8 cellular contexts compared by ENCODE assay signal in the genomic region with DNA sequence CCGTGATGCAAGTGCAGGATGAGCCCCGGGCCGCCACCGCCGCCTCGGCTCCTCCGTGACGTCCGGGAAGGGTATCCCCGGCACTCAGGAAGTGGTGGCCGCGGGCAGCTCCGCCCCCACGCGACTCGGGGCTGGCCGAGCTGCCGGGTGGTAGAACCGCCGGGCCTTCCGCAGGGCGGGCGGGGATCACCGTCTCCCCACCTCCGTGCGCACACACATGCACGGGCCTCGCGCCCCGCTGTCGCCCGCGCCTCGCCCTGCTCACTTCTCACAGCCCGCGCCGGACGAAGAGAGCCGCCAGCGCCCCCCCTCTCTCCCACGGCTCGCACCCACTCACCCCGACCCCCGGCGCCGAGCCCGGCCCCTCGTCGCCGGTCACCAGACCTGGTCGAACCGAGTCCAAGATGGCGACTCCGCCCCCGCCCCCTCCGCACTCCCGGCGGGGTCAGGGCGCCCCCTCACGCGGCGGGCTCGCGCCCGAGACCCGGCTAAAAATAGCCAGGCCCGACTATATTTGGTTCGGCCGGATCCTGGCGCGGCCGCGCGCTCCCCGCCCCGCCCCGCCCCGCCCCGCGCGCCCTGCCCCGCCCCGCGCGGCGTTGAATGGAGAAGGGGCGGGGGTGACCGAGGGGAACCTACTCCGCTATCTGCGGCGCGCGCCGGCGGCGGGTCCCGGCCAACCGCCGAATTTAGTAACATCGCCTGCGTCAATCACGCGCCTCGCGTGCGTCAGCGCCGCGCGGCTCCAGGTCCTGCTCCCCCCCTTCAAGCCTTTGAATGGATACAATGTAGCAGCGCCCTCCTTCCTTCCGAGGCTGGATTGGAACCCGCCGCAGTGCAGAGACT. TPM values are rescaled to one million over a fixed set of nuclear protein-coding genes. Genes with fewer than 3 reads are reported as not detected.
DNase-seq lines count a peak whose midpoint lies in the region; ATAC-seq and TF ChIP-seq lines count a peak whose summit lies in the region.

No MANE protein-coding gene starts in this region.

- H3K4me1 ChIP-seq in GM23338 (ENCODE audit: insufficient read depth) = peaks cover 35% of the 10 kb centered on the region

- H3K9me2 ChIP-seq in GM23338 (ENCODE audit: insufficient read depth) = no peaks in the 10 kb centered on the region

- peak overlapping the region; percentile 63; the same call in 1 of the 2 replicates for H3K27ac Mint-ChIP-seq in GM23338
- H3K27ac Mint-ChIP-seq in activated T-helper 2 cell treated with anti-CD3 and anti-CD28 coated beads, Interferon-gamma antibody, Interleukin-2, Interleukin-4, amounts not matched to agents 10 μg/mL and 5 μg/mL and 100 μg/mL, durations not matched to agents 14 hours and 24 hours and 36 hours = peak overlapping the region; percentile 98
- H3K27ac Mint-ChIP-seq in nephron = peak overlapping the region; percentile 82 to 95 (median 84)

- peak overlapping the region; percentile 57; the same call in 1 of the 2 replicates for H2AFZ ChIP-seq in GM23338

- no peaks in the 10 kb centered on the region for H3K36me3 ChIP-seq in GM23338 (ENCODE audit: insufficient read depth)

- DNase-seq in EL (peak; percentile 95), GM23338 (ENCODE audit: low spot score) (peak; percentile 96), LHCN-M2 (ENCODE audit: low read depth) (peak; percentile 94), RPMI7951 (ENCODE audit: low read depth) (peak; percentile 93), fibroblast of peridontal ligament (ENCODE audit: extremely low read depth) (peak; percentile 96)
- DNase-seq in activated T-helper 2 cell treated with anti-CD3 and anti-CD28 coated beads, Interferon-gamma antibody, Interleukin-2, Interleukin-4, amounts not matched to agents 10 μg/mL and 5 μg/mL and 100 μg/mL, durations not matched to agents 14 hours and 24 hours and 36 hours (ENCODE audit: low spot score) = peak; percentile 93
- DNase-seq in stimulated activated naive CD8-positive, alpha-beta T cell treated with anti-CD3 and anti-CD28 coated beads, Interleukin-15, Interleukin-2, amounts not matched to agents 100 U/mL and 50 U/mL, for 24 hours = peak; percentile 96

- H3K27me3 ChIP-seq in GM23338 (ENCODE audit: insufficient read depth) = peaks cover 46% of the 10 kb centered on the region

- TF ChIP-seq CTCF in GM23338 (conservative IDR thresholded peaks at IDR 0.05; ENCODE audit: low read depth in 2 of 2) (peak in 1 of 2 experiments; percentile 19; a peak in 1 of 4 replicates), nephron (IDR thresholded peaks at IDR 0.05; ENCODE audit: unreplicated experiment in 3 of 3) (no peak)

- H3F3A ChIP-seq in GM23338 (replicated peaks; ENCODE audit: low read depth) = peaks cover 20% of the 10 kb centered on the region

- H3K4me1 Mint-ChIP-seq in GM23338 (peaks cover 32% of the 10 kb centered on the region), nephron (peaks cover 39% of the 10 kb centered on the region)
- peaks cover 48% of the 10 kb centered on the region for H3K4me1 Mint-ChIP-seq in activated T-helper 2 cell treated with anti-CD3 and anti-CD28 coated beads, Interferon-gamma antibody, Interleukin-2, Interleukin-4, amounts not matched to agents 10 μg/mL and 5 μg/mL and 100 μg/mL, durations not matched to agents 14 hours and 24 hours and 36 hours (ENCODE audit: low read depth)

- H3K4me3 Mint-ChIP-seq in GM23338 (peak overlapping the region; percentile 71), nephron (peak overlapping the region; percentile 85 to 89 (median 87))
- H3K4me3 Mint-ChIP-seq in activated T-helper 2 cell treated with anti-CD3 and anti-CD28 coated beads, Interferon-gamma antibody, Interleukin-2, Interleukin-4, amounts not matched to agents 10 μg/mL and 5 μg/mL and 100 μg/mL, durations not matched to agents 14 hours and 24 hours and 36 hours (ENCODE audit: low read depth) = peak overlapping the region; percentile 100

- peak; percentile 37 for ATAC-seq in GM23338
- ATAC-seq in stimulated activated naive CD8-positive, alpha-beta T cell treated with anti-CD3 and anti-CD28 coated beads, Interleukin-15, Interleukin-2, amounts not matched to agents 100 U/mL and 50 U/mL, for 24 hours = peak; percentile 56

- H3K36me3 Mint-ChIP-seq in GM23338 (ENCODE audit: low read depth) = no peaks in the 10 kb centered on the region; the same call in 2 of the 3 replicates
- H3K36me3 Mint-ChIP-seq in activated T-helper 2 cell treated with anti-CD3 and anti-CD28 coated beads, Interferon-gamma antibody, Interleukin-2, Interleukin-4, amounts not matched to agents 10 μg/mL and 5 μg/mL and 100 μg/mL, durations not matched to agents 14 hours and 24 hours and 36 hours (ENCODE audit: low read depth) = peaks cover 30% of the 10 kb centered on the region
- no peaks in the 10 kb centered on the region for H3K36me3 Mint-ChIP-seq in nephron (ENCODE audit: low read depth)

- intact Hi-C loops in activated T-helper 2 cell treated with anti-CD3 and anti-CD28 coated beads, Interferon-gamma antibody, Interleukin-2, Interleukin-4, amounts not matched to agents 10 μg/mL and 5 μg/mL and 100 μg/mL, durations not matched to agents 14 hours and 24 hours and 36 hours (cut with micrococcal nuclease) = loop anchor here (1.0 to 10.0 kb wide), 21 partner anchors 8 to 762 kb away; a partner anchor contains a TSS

- H3K9me3 Mint-ChIP-seq in GM23338 (no peaks in the 10 kb centered on the region), nephron (no peaks in the 10 kb centered on the region)
- H3K9me3 Mint-ChIP-seq in activated T-helper 2 cell treated with anti-CD3 and anti-CD28 coated beads, Interferon-gamma antibody, Interleukin-2, Interleukin-4, amounts not matched to agents 10 μg/mL and 5 μg/mL and 100 μg/mL, durations not matched to agents 14 hours and 24 hours and 36 hours = no peaks in the 10 kb centered on the region

- H3K4me3 ChIP-seq in GM23338 = peak overlapping the region; percentile 78

- peak overlapping the region; percentile 52; the same call in 1 of the 2 replicates for H3K27ac ChIP-seq in GM23338 (ENCODE audit: low read depth)

- H3K27me3 Mint-ChIP-seq in GM23338 (ENCODE audit: insufficient read depth, low read depth, poor library complexity) = peaks cover 55% of the 10 kb centered on the region
- peaks cover 5% of the 10 kb centered on the region for H3K27me3 Mint-ChIP-seq in activated T-helper 2 cell treated with anti-CD3 and anti-CD28 coated beads, Interferon-gamma antibody, Interleukin-2, Interleukin-4, amounts not matched to agents 10 μg/mL and 5 μg/mL and 100 μg/mL, durations not matched to agents 14 hours and 24 hours and 36 hours (ENCODE audit: low read depth)
- H3K27me3 Mint-ChIP-seq in nephron (ENCODE audit: low read depth) = peaks cover 36% of the 10 kb centered on the region

- no peaks in the 10 kb centered on the region for H4K20me1 ChIP-seq in GM23338 (replicated peaks; ENCODE audit: insufficient read depth)

- H3K79me2 ChIP-seq in GM23338 (replicated peaks; ENCODE audit: insufficient read depth) = peaks cover 21% of the 10 kb centered on the region; the same call in 1 of the 2 replicates

- peak overlapping the region; percentile 93 for H3K4me2 ChIP-seq in GM23338

TF ChIP-seq in GM23338, 12 proteins besides CTCF, POLR2A, EP300 and RAD21:
- peak; percentile 91 for TF ChIP-seq CREB1 (CRISPR knock-in tag; IDR thresholded peaks at IDR 0.05; ENCODE audit: low read depth)
- no peak for TF ChIP-seq ZNF114 (CRISPR knock-in tag; IDR thresholded peaks at IDR 0.05)
- TF ChIP-seq, protein P1, sequence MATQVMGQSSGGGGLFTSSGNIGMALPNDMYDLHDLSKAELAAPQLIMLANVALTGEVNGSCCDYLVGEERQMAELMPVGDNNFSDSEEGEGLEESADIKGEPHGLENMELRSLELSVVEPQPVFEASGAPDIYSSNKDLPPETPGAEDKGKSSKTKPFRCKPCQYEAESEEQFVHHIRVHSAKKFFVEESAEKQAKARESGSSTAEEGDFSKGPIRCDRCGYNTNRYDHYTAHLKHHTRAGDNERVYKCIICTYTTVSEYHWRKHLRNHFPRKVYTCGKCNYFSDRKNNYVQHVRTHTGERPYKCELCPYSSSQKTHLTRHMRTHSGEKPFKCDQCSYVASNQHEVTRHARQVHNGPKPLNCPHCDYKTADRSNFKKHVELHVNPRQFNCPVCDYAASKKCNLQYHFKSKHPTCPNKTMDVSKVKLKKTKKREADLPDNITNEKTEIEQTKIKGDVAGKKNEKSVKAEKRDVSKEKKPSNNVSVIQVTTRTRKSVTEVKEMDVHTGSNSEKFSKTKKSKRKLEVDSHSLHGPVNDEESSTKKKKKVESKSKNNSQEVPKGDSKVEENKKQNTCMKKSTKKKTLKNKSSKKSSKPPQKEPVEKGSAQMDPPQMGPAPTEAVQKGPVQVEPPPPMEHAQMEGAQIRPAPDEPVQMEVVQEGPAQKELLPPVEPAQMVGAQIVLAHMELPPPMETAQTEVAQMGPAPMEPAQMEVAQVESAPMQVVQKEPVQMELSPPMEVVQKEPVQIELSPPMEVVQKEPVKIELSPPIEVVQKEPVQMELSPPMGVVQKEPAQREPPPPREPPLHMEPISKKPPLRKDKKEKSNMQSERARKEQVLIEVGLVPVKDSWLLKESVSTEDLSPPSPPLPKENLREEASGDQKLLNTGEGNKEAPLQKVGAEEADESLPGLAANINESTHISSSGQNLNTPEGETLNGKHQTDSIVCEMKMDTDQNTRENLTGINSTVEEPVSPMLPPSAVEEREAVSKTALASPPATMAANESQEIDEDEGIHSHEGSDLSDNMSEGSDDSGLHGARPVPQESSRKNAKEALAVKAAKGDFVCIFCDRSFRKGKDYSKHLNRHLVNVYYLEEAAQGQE (IDR thresholded peaks at IDR 0.05; ENCODE audit: unreplicated experiment) = peak; percentile 9
- peak; percentile 80 for TF ChIP-seq POLR2AphosphoS5 (IDR thresholded peaks at IDR 0.05; ENCODE audit: low read depth)
- TF ChIP-seq, protein P2, sequence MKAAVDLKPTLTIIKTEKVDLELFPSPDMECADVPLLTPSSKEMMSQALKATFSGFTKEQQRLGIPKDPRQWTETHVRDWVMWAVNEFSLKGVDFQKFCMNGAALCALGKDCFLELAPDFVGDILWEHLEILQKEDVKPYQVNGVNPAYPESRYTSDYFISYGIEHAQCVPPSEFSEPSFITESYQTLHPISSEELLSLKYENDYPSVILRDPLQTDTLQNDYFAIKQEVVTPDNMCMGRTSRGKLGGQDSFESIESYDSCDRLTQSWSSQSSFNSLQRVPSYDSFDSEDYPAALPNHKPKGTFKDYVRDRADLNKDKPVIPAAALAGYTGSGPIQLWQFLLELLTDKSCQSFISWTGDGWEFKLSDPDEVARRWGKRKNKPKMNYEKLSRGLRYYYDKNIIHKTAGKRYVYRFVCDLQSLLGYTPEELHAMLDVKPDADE (IDR thresholded peaks at IDR 0.05) = no peak
- no peak for TF ChIP-seq NANOG (IDR thresholded peaks at IDR 0.05; ENCODE audit: borderline replicate concordance)

RNA-seq across cellular contexts. Expression of a gene that starts 2.0 kb away (rescaled TPM):
- total RNA-seq in GM23338 (2014; rRNA removed; shearing (Covaris generic)) = 0.17 and 0.58 TPM in 2 replicates
- polyA plus RNA-seq in GM23338 (2016; fragmentation: Nextera tagmentation; extraction: Ambion mirVana) = 0.10 and 0.17 TPM in 2 replicates
- 0.06 and 0.19 TPM in 2 replicates for total RNA-seq in LHCN-M2 (2014; rRNA removed)
- 0.07 TPM for polyA plus RNA-seq in LHCN-M2 (2012)
- total RNA-seq in RPMI7951 (2014; rRNA removed; shearing (Covaris generic)) = under 0.01 and 0.10 TPM in 2 replicates
- 161 and 169 TPM in 2 replicates for total RNA-seq in activated T-helper 2 cell treated with anti-CD3 and anti-CD28 coated beads, Interferon-gamma antibody, Interleukin-2, Interleukin-4, amounts not matched to agents 10 μg/mL and 5 μg/mL and 100 μg/mL, durations not matched to agents 14 hours and 24 hours and 36 hours

Comparison
In these comparisons a context has a peak if more than half of its experiments do, and no peak if none do; other contexts are left out.
1. Peak in every context shown above with its lines: DNase-seq, ATAC-seq, H3K4me3 ChIP-seq and H3K27ac ChIP-seq.
2. RNA of a gene that starts 2.0 kb away (total RNA-seq): 161 to 169 TPM in activated T-helper 2 cell treated with anti-CD3 and anti-CD28 coated beads, Interferon-gamma antibody, Interleukin-2, Interleukin-4, amounts not matched to agents 10 μg/mL and 5 μg/mL and 100 μg/mL, durations not matched to agents 14 hours and 24 hours and 36 hours; 0.17 to 0.58 TPM in GM23338, 0.06 to 0.19 TPM in LHCN-M2 and under 0.01 to 0.10 TPM in RPMI7951; every median in the first group is over 100 times any median in the second.